In genomic region chr4:55111601-55112000, GRCh38 we compare ENCODE assay signal across 23 cellular contexts. TPM values are rescaled to one million over a fixed set of nuclear protein-coding genes. Genes with fewer than 3 reads are reported as not detected.
DNase-seq lines count a peak whose midpoint lies in the region; ATAC-seq, FAIRE-seq and TF ChIP-seq lines count a peak whose summit lies in the region.
"Had no signal": no experiment of that assay in that cellular context is flagged by ENCODE, and none has a peak within 500 bp of the region (broad histone marks: within the 10 kb centered on the region; RNA-seq: fewer than 3 reads in every experiment).

No MANE protein-coding gene starts in this region.

- 33% methylated on average over 1 of the region's 1 CpG; no CpG with 5 or more reads in 1 of the 2 experiments for WGBS in IMR-90 (ENCODE audit: extremely low coverage in 2 of 2, insufficient read length in 1 of 2), 2 experiments
- WGBS in K562 (ENCODE audit: insufficient coverage, low coverage, missing lambda C conversion rate) = 0% methylated on average over 1 of the region's 1 CpG
- no CpG with 5 or more reads among the region's 1 CpG for WGBS in neuronal stem cell (ENCODE audit: extremely low coverage in 2 of 2, insufficient read length in 2 of 2, insufficient replicate concordance in 1 of 2), 2 donors

- H3K9me3 ChIP-seq in IMR-90 (ENCODE audit: control insufficient read depth, insufficient read depth, low read length) (no peaks in the 10 kb centered on the region), K562 (replicated peaks; ENCODE audit: control insufficient read depth, insufficient read depth, low read depth, low read length) (no peaks in the 10 kb centered on the region), neuronal stem cell (replicated peaks in 1 of 2; ENCODE audit: control insufficient read depth in 2 of 2, insufficient read depth in 1 of 2, low read depth in 1 of 2, low read length in 2 of 2) (no peaks in the 10 kb centered on the region)
- H3K9me3 ChIP-seq: A549, HAP-1 had no signal

- H3K56ac ChIP-seq in IMR-90 (ENCODE audit: extremely low read depth, insufficient read depth, low read length) = no peak overlapping the region

- ATAC-seq in GM23338 (no peak), IMR-90 (ENCODE audit: low read depth) (no peak), K562 (no peak), GM21786 (IDR thresholded peaks at IDR 0.05; ENCODE audit: unreplicated experiment) (no peak)
- ATAC-seq: A549 had no signal

- TF ChIP-seq RAD21 in IMR-90 (IDR thresholded peaks at IDR 0.05; ENCODE audit: low read length) = no peak
- TF ChIP-seq RAD21 in K562 (CRISPR knock-in tag; conservative IDR thresholded peaks at IDR 0.05 in 1 of 2, IDR thresholded peaks at IDR 0.05 in 1 of 2) = no peak

- CTCF ChIA-PET in IMR-90 (lab: Yijun Ruan, JAX) (no interaction called here), K562 (lab: Yijun Ruan, JAX; ENCODE audit: low intra/inter-chr PET ratio) (no interaction called here)

- H3K4me3 Mint-ChIP-seq in GM23338 = no peak overlapping the region
- H3K4me3 Mint-ChIP-seq: CD4-positive, alpha-beta memory T cell; HFFc6 had no signal

- no peak for TF ChIP-seq EP300 in K562 (IDR thresholded peaks at IDR 0.05; ENCODE audit: low read length)

- H3K18ac ChIP-seq in IMR-90 (ENCODE audit: low read depth, low read length) (no peak overlapping the region), neuronal stem cell (ENCODE audit: low read length) (no peak overlapping the region)

- H3K23ac ChIP-seq in IMR-90 (ENCODE audit: low read depth, low read length) (no peak overlapping the region), neuronal stem cell (ENCODE audit: low read depth, low read length, poor library complexity) (no peak overlapping the region)

- H3K4ac ChIP-seq in IMR-90 (ENCODE audit: low read depth, low read length) (no peak overlapping the region), neuronal stem cell (ENCODE audit: low read length) (no peak overlapping the region)

- no peak for TF ChIP-seq CTCF in GM23338 (conservative IDR thresholded peaks at IDR 0.05; ENCODE audit: low read depth in 2 of 2)
- no peak for TF ChIP-seq CTCF in IMR-90 (conservative IDR thresholded peaks at IDR 0.05; ENCODE audit: low read depth, low read length)
- TF ChIP-seq CTCF in K562 (IDR thresholded peaks at IDR 0.05 in 2 of 3, conservative IDR thresholded peaks at IDR 0.05 in 1 of 3; ENCODE audit: insufficient read depth in 2 of 3, low read depth in 1 of 3, low read length in 3 of 3) = no peak

- H3K79me2 ChIP-seq in GM23338 (replicated peaks; ENCODE audit: insufficient read depth) = no peaks in the 10 kb centered on the region; the same call in none of the 2 replicates
- H3K79me2 ChIP-seq in K562 (ENCODE audit: control insufficient read depth, insufficient read depth, low read length) = no peaks in the 10 kb centered on the region

- no peaks in the 10 kb centered on the region for H3K79me1 ChIP-seq in IMR-90 (ENCODE audit: low read depth in 1 of 2, low read length in 2 of 2)
- no peaks in the 10 kb centered on the region for H3K79me1 ChIP-seq in neuronal stem cell (ENCODE audit: low read depth, low read length)

- H4K91ac ChIP-seq in IMR-90 (ENCODE audit: insufficient read depth, low read depth, low read length) = no peak overlapping the region
- no peak overlapping the region for H4K91ac ChIP-seq in neuronal stem cell (ENCODE audit: low read depth, low read length, poor library complexity)

- no peak overlapping the region for H3K27ac ChIP-seq in GM23338 (ENCODE audit: low read depth)
- no peak overlapping the region for H3K27ac ChIP-seq in IMR-90 (ENCODE audit: insufficient read depth, low read length)
- no peak overlapping the region for H3K27ac ChIP-seq in K562 (ENCODE audit: extremely low read depth, low read depth, low read length)
- no peak overlapping the region for H3K27ac ChIP-seq in neuronal stem cell (replicated peaks; ENCODE audit: low read length)
- H3K27ac ChIP-seq: A549, GM23248 had no signal

- no peak overlapping the region for H2BK12ac ChIP-seq in neuronal stem cell (ENCODE audit: low read length)

- H3K4me3 ChIP-seq in GM23338 (no peak overlapping the region), IMR-90 (ENCODE audit: insufficient read depth, low read depth, low read length) (no peak overlapping the region), K562 (no peak overlapping the region), neuronal stem cell (ENCODE audit: low read length in 2 of 2) (no peak overlapping the region)
- H3K4me3 ChIP-seq: A549, GM23248, HAP-1 had no signal

- H3K36me3 ChIP-seq in GM23338 (ENCODE audit: insufficient read depth) (peaks cover 78% of the 10 kb centered on the region), IMR-90 (ENCODE audit: control insufficient read depth, insufficient read depth, low read length) (no peaks in the 10 kb centered on the region), K562 (ENCODE audit: control insufficient read depth, insufficient read depth, low read length) (no peaks in the 10 kb centered on the region), neuronal stem cell (replicated peaks in 1 of 2; ENCODE audit: control insufficient read depth in 2 of 2, insufficient read depth in 2 of 2, low read length in 2 of 2) (peaks cover 0 to 48% of the 10 kb centered on the region in 2 donors)
- H3K36me3 ChIP-seq: HAP-1 had no signal

- no peaks in the 10 kb centered on the region for H3K9me1 ChIP-seq in IMR-90 (ENCODE audit: insufficient read depth, low read length)
- no peaks in the 10 kb centered on the region for H3K9me1 ChIP-seq in K562 (ENCODE audit: control insufficient read depth, insufficient read depth, low read length)

- no peak overlapping the region for H2AFZ ChIP-seq in GM23338
- no peak overlapping the region for H2AFZ ChIP-seq in IMR-90 (replicated peaks; ENCODE audit: low read length, poor library complexity)
- no peak overlapping the region for H2AFZ ChIP-seq in K562 (ENCODE audit: low read depth, low read length)
- no peak overlapping the region for H2AFZ ChIP-seq in neuronal stem cell (ENCODE audit: low read length)
- H2AFZ ChIP-seq: GM23248 had no signal

- intact Hi-C loops in IMR-90 (cut with micrococcal nuclease) (no loop called here), K562 (cut with micrococcal nuclease) (no loop called here)

- peaks cover 9% of the 10 kb centered on the region for H3K4me1 Mint-ChIP-seq in GM23338
- H3K4me1 Mint-ChIP-seq: CD4-positive, alpha-beta memory T cell had no signal

- H4K20me1 ChIP-seq in GM23338 (replicated peaks; ENCODE audit: insufficient read depth) (no peaks in the 10 kb centered on the region; the same call in 1 of the 2 replicates), IMR-90 (ENCODE audit: insufficient read depth, low read length) (no peaks in the 10 kb centered on the region), K562 (replicated peaks; ENCODE audit: control insufficient read depth, insufficient read depth, low read length) (no peaks in the 10 kb centered on the region)

- no peak overlapping the region for H4K5ac ChIP-seq in IMR-90 (ENCODE audit: low read depth, low read length)

- H4K8ac ChIP-seq in IMR-90 (ENCODE audit: low read depth in 2 of 2, low read length in 2 of 2) (no peak overlapping the region), neuronal stem cell (ENCODE audit: low read depth, low read length) (no peak overlapping the region)

- in situ Hi-C loops in IMR-90 (cut with MboI; ENCODE audit: low sequenced_read_pairs) (no loop called here), K562 (cut with MboI) (no loop called here)

- DNase-seq in GM23338 (ENCODE audit: low spot score) = no peak
- no peak for DNase-seq in IMR-90
- no peak for DNase-seq in K562 (ENCODE audit: extremely low read depth in 1 of 4, low spot score in 3 of 4)
- no peak for DNase-seq in neuronal stem cell (ENCODE audit: low spot score)
- no peak for DNase-seq in iPS-NIHi11 (ENCODE audit: low spot score)
- DNase-seq: 8988T; C1 segment of cervical spinal cord; Calu3; CD4-positive, alpha-beta memory T cell; COR-L47; DMS53; DMS79 treated with DMSO at 0.1 percent for 48 hours; GF-D8; GM23248; HFFc6 had no signal

- dilution Hi-C loops in IMR-90 (cut with HindIII; ENCODE audit: low sequenced_read_pairs, unreplicated experiment) = no loop called here

- H3K4me2 ChIP-seq in GM23338 (no peak overlapping the region), IMR-90 (ENCODE audit: low read depth, low read length) (no peak overlapping the region), K562 (ENCODE audit: insufficient read depth, low read length) (no peak overlapping the region), neuronal stem cell (ENCODE audit: insufficient read depth, low read length, poor library complexity, severe bottlenecking) (no peak overlapping the region)
- H3K4me2 ChIP-seq: A549 had no signal

- H2BK15ac ChIP-seq in IMR-90 (ENCODE audit: low read depth, low read length) (no peak overlapping the region), neuronal stem cell (ENCODE audit: low read length) (no peak overlapping the region)

- H3K14ac ChIP-seq in IMR-90 (replicated peaks; ENCODE audit: low read depth, low read length) = no peak overlapping the region
- H3K14ac ChIP-seq in neuronal stem cell (ENCODE audit: low read length) = no peak overlapping the region

- H3K27me3 Mint-ChIP-seq in GM23338 (ENCODE audit: insufficient read depth, low read depth, poor library complexity) = peaks cover 3% of the 10 kb centered on the region

- TF ChIP-seq POLR2A in IMR-90 (IDR thresholded peaks at IDR 0.05; ENCODE audit: low read depth, low read length) (no peak), K562 (conservative IDR thresholded peaks at IDR 0.05) (no peak)

- no peak for FAIRE-seq in K562 (lab: Jason Lieb, UNC)
- FAIRE-seq: A549, GM12891, GM18507 had no signal

- 0 out of 2 replicates have a peak overlapping the region, but pooled peaks have one; percentile 71 for H3K27ac Mint-ChIP-seq in GM23338
- H3K27ac Mint-ChIP-seq: CD4-positive, alpha-beta memory T cell; HFFc6 had no signal

- no peaks in the 10 kb centered on the region for H3K27me3 ChIP-seq in GM23338 (ENCODE audit: insufficient read depth)
- no peaks in the 10 kb centered on the region for H3K27me3 ChIP-seq in IMR-90 (ENCODE audit: control insufficient read depth, insufficient read depth, low read length)
- peaks cover 2 to 9% of the 10 kb centered on the region in 2 experiments; a peak in 2 of 5 replicates for H3K27me3 ChIP-seq in K562 (ENCODE audit: control insufficient read depth in 2 of 2, insufficient read depth in 2 of 2, low read length in 2 of 2)
- H3K27me3 ChIP-seq in neuronal stem cell (ENCODE audit: control insufficient read depth in 3 of 3, insufficient read depth in 3 of 3, low read depth in 1 of 3, low read length in 3 of 3) = no peaks in the 10 kb centered on the region

- no peaks in the 10 kb centered on the region for H3K9me3 Mint-ChIP-seq in GM23338
- H3K9me3 Mint-ChIP-seq: HFFc6 had no signal

- no peak overlapping the region for H2BK5ac ChIP-seq in IMR-90 (ENCODE audit: low read depth, low read length, poor library complexity, severe bottlenecking)
- no peak overlapping the region for H2BK5ac ChIP-seq in neuronal stem cell (ENCODE audit: low read length)

- no peaks in the 10 kb centered on the region for H3K9me2 ChIP-seq in GM23338 (ENCODE audit: insufficient read depth)

- H3K4me1 ChIP-seq in GM23338 (ENCODE audit: insufficient read depth) (no peaks in the 10 kb centered on the region), IMR-90 (ENCODE audit: control insufficient read depth, insufficient read depth, low read length) (no peaks in the 10 kb centered on the region), K562 (replicated peaks in 1 of 2; ENCODE audit: control insufficient read depth in 2 of 2, insufficient read depth in 2 of 2, low read length in 2 of 2) (no peaks in the 10 kb centered on the region), neuronal stem cell (ENCODE audit: control insufficient read depth in 2 of 2, insufficient read depth in 1 of 2, low read depth in 1 of 2, low read length in 2 of 2) (peaks cover 2 to 3% of the 10 kb centered on the region in 2 donors)
- H3K4me1 ChIP-seq: A549, HAP-1 had no signal

- no peaks in the 10 kb centered on the region for H3F3A ChIP-seq in GM23338 (replicated peaks; ENCODE audit: low read depth)

- H2BK120ac ChIP-seq in IMR-90 (ENCODE audit: low read depth, low read length) (no peak overlapping the region), neuronal stem cell (ENCODE audit: low read depth, low read length) (no peak overlapping the region)

- POLR2A ChIA-PET in IMR-90 (lab: Charles Lee; ENCODE audit: unreplicated experiment) (no interaction called here), K562 (lab: Yijun Ruan, JAX) (no interaction called here)

- BruUV-seq in IMR-90 (replicated peaks; lab: Mats Ljungman, UMichigan) (no TSS peak), K562 (replicated peaks; lab: Mats Ljungman, UMichigan) (no TSS peak)

- H2BK20ac ChIP-seq in IMR-90 (ENCODE audit: low read depth, low read length) = no peak overlapping the region

- peaks cover 93% of the 10 kb centered on the region for H3K36me3 Mint-ChIP-seq in GM23338 (ENCODE audit: low read depth)
- H3K36me3 Mint-ChIP-seq: CD4-positive, alpha-beta memory T cell had no signal

- H3K9ac ChIP-seq in IMR-90 (ENCODE audit: low read depth, low read length) (no peak overlapping the region), K562 (ENCODE audit: insufficient read depth in 1 of 2, low read depth in 2 of 2, low read length in 2 of 2) (no peak overlapping the region), neuronal stem cell (ENCODE audit: low read depth, low read length, poor library complexity) (no peak overlapping the region)
- H3K9ac ChIP-seq: GM23248 had no signal

- no peak overlapping the region for H2AK9ac ChIP-seq in IMR-90 (replicated peaks; ENCODE audit: low read depth, low read length, poor library complexity)

- H2AK5ac ChIP-seq in IMR-90 (ENCODE audit: low read depth, low read length) (no peak overlapping the region), neuronal stem cell (ENCODE audit: low read depth, low read length) (no peak overlapping the region)

RNA-seq across cellular contexts. Expression of gene KDR, which starts 13.8 kb away (rescaled TPM):
- 102 and 109 TPM in 2 replicates for total RNA-seq in GM23338 (2014; rRNA removed; shearing (Covaris generic))
- polyA plus RNA-seq in GM23338 (2016; fragmentation: Nextera tagmentation; extraction: Ambion mirVana) (25.9 and 27.9 TPM in 2 replicates), IMR-90 (2012; rRNA removed) (not detected in 2 replicates), K562 (2011; rRNA removed) (not detected in 2 replicates), K562 (2014; fragmentation: Illumina TruSeq; extraction: Trizol) (not detected in 2 replicates), K562 (2014; fragmentation: Nextera tagmentation; extraction: Ambion mirVana) (not detected), K562 (2014; rRNA removed) (not detected in 2 replicates)
- total RNA-seq in IMR-90 (2012; rRNA removed) (not detected in 2 replicates), K562 (2014; rRNA removed) (not detected in 2 replicates), K562 (2014; rRNA removed; fragmentation: Illumina TruSeq; extraction: Trizol) (not detected in 2 replicates), K562 (2015; rRNA removed; fragmentation: Illumina TruSeq; extraction: Trizol) (not detected in 2 replicates), K562 (2021) (0.11 and 0.13 TPM in 2 replicates)
- polyA plus RNA-seq in IMR-90 (2012; cell fraction: cytosol; rRNA removed) = not detected in 2 replicates
- not detected in 2 replicates for polyA plus RNA-seq in IMR-90 (2012; cell fraction: nucleus; rRNA removed; ENCODE audit: low replicate concordance)
- total RNA-seq in K562 (2011; cell fraction: chromatin; rRNA removed; ENCODE audit: low replicate concordance) = not detected in 2 replicates
- total RNA-seq in K562 (2011; cell fraction: nucleolus; rRNA removed) = not detected in 2 replicates
- not detected in 2 replicates for total RNA-seq in K562 (2011; cell fraction: nucleoplasm; rRNA removed)
- polyA plus RNA-seq in K562 (2011; cell fraction: cytosol; rRNA removed) = 0.01 TPM in 2 replicates
- not detected in 2 replicates for polyA plus RNA-seq in K562 (2011; cell fraction: nucleus; rRNA removed)
- polyA plus RNA-seq in K562 (2012) = 0.01 TPM in 1 of 2 replicates, not detected in the other
- polyA minus RNA-seq in K562 (2011; rRNA and poly(A)+ RNA removed) = not detected in 2 replicates
- polyA minus RNA-seq in K562 (2011; cell fraction: cytosol; rRNA and poly(A)+ RNA removed) = not detected in 2 replicates
- not detected in 2 replicates for polyA minus RNA-seq in K562 (2011; cell fraction: nucleus; rRNA and poly(A)+ RNA removed)
- polyA plus RNA-seq in neuronal stem cell (2013, experiment 1 of 2) = 0.35 TPM
- polyA plus RNA-seq in neuronal stem cell (2013, experiment 2 of 2) = 0.37 TPM
- total RNA-seq: CD4-positive, alpha-beta memory T cell; G401; GM23248; H4; HFFc6 had no signal
- polyA plus RNA-seq: A549; BJ; CD4-positive, alpha-beta memory T cell had no signal

Comparison
In these comparisons a context has a peak if more than half of its experiments do, and no peak if none do; other contexts are left out.
1. RNA of gene KDR, which starts 13.8 kb away (total RNA-seq): 102 to 109 TPM in GM23338; not detected in IMR-90 and 0.11 to 0.13 TPM in K562; every median in the first group is over 10 times any median in the second.